8 cellular contexts compared by ENCODE assay signal in genomic region chr5:66814146-66814991, GRCh38.
DNase-seq lines count a peak whose midpoint lies in the region; ATAC-seq and TF ChIP-seq lines count a peak whose summit lies in the region.

No MANE protein-coding gene starts in this region.

- ATAC-seq in gastroesophageal sphincter (no peak), psoas muscle (no peak)

- no peak for TF ChIP-seq POLR2A in gastroesophageal sphincter (IDR thresholded peaks at IDR 0.05)

- intact Hi-C loops in psoas muscle (cut with DNase I) = loop anchor here (2.0 to 5.0 kb wide), 2 partner anchors 394 to 398 kb away; no protein-coding TSS in a partner anchor

- TF ChIP-seq CTCF in gastroesophageal sphincter (IDR thresholded peaks at IDR 0.05) (peak; percentile 60 to 73 (median 67)), psoas muscle (IDR thresholded peaks at IDR 0.05) (peak; percentile 71)

- H3K27me3 ChIP-seq in gastroesophageal sphincter (no peaks in the 10 kb centered on the region), psoas muscle (ENCODE audit: insufficient read depth in 3 of 3, low read length in 2 of 3) (no peaks in the 10 kb centered on the region)

- H3K36me3 ChIP-seq in gastroesophageal sphincter (no peaks in the 10 kb centered on the region), psoas muscle (ENCODE audit: insufficient read depth in 1 of 2, low read depth in 1 of 2) (no peaks in the 10 kb centered on the region)

- no peak for TF ChIP-seq EP300 in gastroesophageal sphincter (IDR thresholded peaks at IDR 0.05)

- WGBS in gastroesophageal sphincter (ENCODE audit: low coverage in 1 of 2), 2 donors = 16 to 27% methylated on average over 4 to 5 of the region's 6 CpGs
- 36 to 40% (median 38%) methylated on average over 6 of the region's 6 CpGs for WGBS in psoas muscle, 3 donors

- H3K4me3 ChIP-seq in gastroesophageal sphincter (no peak overlapping the region), psoas muscle (no peak overlapping the region)

- H3K9me3 ChIP-seq in gastroesophageal sphincter (no peaks in the 10 kb centered on the region), psoas muscle (no peaks in the 10 kb centered on the region)

- no peaks in the 10 kb centered on the region for H3K4me1 ChIP-seq in gastroesophageal sphincter
- no peaks in the 10 kb centered on the region for H3K4me1 ChIP-seq in psoas muscle

- DNase-seq in NCI-H2227 (lab: John Stamatoyannopoulos, UW; ENCODE audit: unreplicated experiment) = peak; percentile 44
- no peak for DNase-seq in NCI-H2227 treated with DMSO at 0.1 percent for 48 hours (lab: John Stamatoyannopoulos, UW)
- peak; percentile 40 for DNase-seq in H4 (ENCODE audit: low spot score)
- peak; percentile 22 for DNase-seq in NCI-H2171 (lab: John Stamatoyannopoulos, UW)
- DNase-seq in activated CD8-positive, alpha-beta memory T cell treated with anti-CD3 and anti-CD28 coated beads, Interleukin-2, amount 50 U/mL, for 4 hours = peak; percentile 28
- DNase-seq in psoas muscle = no peak
- DNase-seq in NCI-H446 treated with DMSO at 0.1 percent for 48 hours (lab: John Stamatoyannopoulos, UW) = no peak

- no peak overlapping the region for H3K27ac ChIP-seq in gastroesophageal sphincter
- H3K27ac ChIP-seq in psoas muscle = no peak overlapping the region

Comparison
In these comparisons a context has a peak if more than half of its experiments do, and no peak if none do; other contexts are left out.
1. DNase-seq: peak in NCI-H2227 (single experiment), H4 (single experiment), NCI-H2171 (single experiment) and activated CD8-positive, alpha-beta memory T cell treated with anti-CD3 and anti-CD28 coated beads, Interleukin-2, amount 50 U/mL, for 4 hours (single experiment); none in NCI-H2227 treated with DMSO at 0.1 percent for 48 hours (single experiment), psoas muscle (0 of 2) and NCI-H446 treated with DMSO at 0.1 percent for 48 hours (single experiment).